Comparison of ENCODE assay signal across 30 cellular contexts in genomic region chr7:103630318-103630717, GRCh38.
DNase-seq lines count a peak whose midpoint lies in the region; ATAC-seq, FAIRE-seq and TF ChIP-seq lines count a peak whose summit lies in the region.
"Had no signal": no experiment of that assay in that cellular context is flagged by ENCODE, and none has a peak within 500 bp of the region (broad histone marks: within the 10 kb centered on the region; RNA-seq: fewer than 3 reads in every experiment).

No MANE protein-coding gene starts in this region.

- H4K20me1 ChIP-seq in K562 (replicated peaks; ENCODE audit: control insufficient read depth, insufficient read depth, low read length) (no peaks in the 10 kb centered on the region), HepG2 (ENCODE audit: insufficient read depth, low read length) (no peaks in the 10 kb centered on the region)

- H3K9me1 ChIP-seq in K562 (ENCODE audit: control insufficient read depth, insufficient read depth, low read length), result no peaks in the 10 kb centered on the region

- peaks cover 0 to 6% of the 10 kb centered on the region in 2 experiments; a peak in 3 of 5 replicates for H3K4me1 ChIP-seq in K562 (replicated peaks in 1 of 2; ENCODE audit: control insufficient read depth in 2 of 2, insufficient read depth in 2 of 2, low read length in 2 of 2)
- H3K4me1 ChIP-seq in HepG2 (ENCODE audit: insufficient read depth, low read length), result no peaks in the 10 kb centered on the region
- H3K4me1 ChIP-seq: Caco-2, parathyroid adenoma, stomach, tibial nerve had no signal

- TF ChIP-seq RAD21 in K562 (CRISPR knock-in tag; conservative IDR thresholded peaks at IDR 0.05 in 1 of 2, IDR thresholded peaks at IDR 0.05 in 1 of 2), result 0 out of 4 replicates have a peak, but pooled peaks of 1 of the 2 experiments have one; percentile 5
- no peak for TF ChIP-seq RAD21 in HepG2 (CRISPR knock-in tag; IDR thresholded peaks at IDR 0.05)

- H3K9me3 ChIP-seq in K562 (replicated peaks; ENCODE audit: control insufficient read depth, insufficient read depth, low read depth, low read length) (no peaks in the 10 kb centered on the region), HepG2 (ENCODE audit: low read length) (no peaks in the 10 kb centered on the region)
- H3K9me3 ChIP-seq: Caco-2, mucosa of descending colon, stomach, tibial nerve had no signal

- FAIRE-seq in K562 (lab: Jason Lieb, UNC) (peak; percentile 6), HepG2 (lab: Jason Lieb, UNC) (no peak)
- FAIRE-seq: endothelial cell of umbilical vein, GM18507, TTC549 had no signal

- TF ChIP-seq EP300 in K562 (IDR thresholded peaks at IDR 0.05; ENCODE audit: low read length) (0 out of 2 replicates have a peak, but pooled peaks have one; percentile 17), HepG2 (IDR thresholded peaks at IDR 0.05; ENCODE audit: low read depth in 2 of 2, low read length in 2 of 2) (no peak), HepG2 (CRISPR knock-in tag; IDR thresholded peaks at IDR 0.05; ENCODE audit: borderline replicate concordance) (no peak)

- TF ChIP-seq CTCF in NB4 (IDR thresholded peaks at IDR 0.05; ENCODE audit: low read depth, low read length) (no peak), K562 (IDR thresholded peaks at IDR 0.05 in 2 of 3, conservative IDR thresholded peaks at IDR 0.05 in 1 of 3; ENCODE audit: insufficient read depth in 2 of 3, low read depth in 1 of 3, low read length in 3 of 3) (no peak), HepG2 (CRISPR knock-in tag; IDR thresholded peaks at IDR 0.05) (no peak)

- H3K9ac ChIP-seq in K562 (ENCODE audit: insufficient read depth in 1 of 2, low read depth in 2 of 2, low read length in 2 of 2) (no peak overlapping the region), HepG2 (ENCODE audit: insufficient read depth, low read depth, low read length) (no peak overlapping the region)
- H3K9ac ChIP-seq: KMS-11, parathyroid adenoma had no signal

- DNase-seq in DMS53 (lab: John Stamatoyannopoulos, UW) (peak; percentile 55), DMS53 treated with DMSO at 0.1 percent for 48 hours (lab: John Stamatoyannopoulos, UW; ENCODE audit: unreplicated experiment) (no peak), NB4 (ENCODE audit: low read depth) (peak; percentile 33), K562 (ENCODE audit: extremely low read depth in 1 of 4, low spot score in 3 of 4) (peak in 2 of 4 experiments; percentile 22 to 61), HepG2 (ENCODE audit: low spot score) (no peak), AG08396 (ENCODE audit: low spot score) (no peak), cardiac septum (ENCODE audit: low spot score) (no peak)
- DNase-seq: activated naive CD4-positive, alpha-beta T cell treated with anti-CD3 and anti-CD28 coated beads for 36 hours; activated T-cell treated with anti-CD3 and anti-CD28 coated beads, Interleukin-2, amount 50 U/mL, for 48 hours; amygdala; Caco-2; dorsolateral prefrontal cortex; foreskin melanocyte; H9; mucosa of descending colon; NCI-H1105 treated with DMSO at 0.1 percent for 48 hours; NCI-H526 treated with DMSO at 0.1 percent for 48 hours; nephron progenitor cell; right cardiac atrium; SIG-M5; stimulated activated CD4-positive, alpha-beta T cell treated with anti-CD3 and anti-CD28 coated beads, Interleukin-12 subunit alpha, Interleukin-12 subunit beta, amount 100 ng/mL, for 4 hours; stomach had no signal

- no peaks in the 10 kb centered on the region for H3K79me2 ChIP-seq in K562 (ENCODE audit: control insufficient read depth, insufficient read depth, low read length)
- no peaks in the 10 kb centered on the region for H3K79me2 ChIP-seq in HepG2 (ENCODE audit: insufficient read depth, low read length)
- H3K79me2 ChIP-seq: parathyroid adenoma had no signal

- POLR2A ChIA-PET in K562 (lab: Yijun Ruan, JAX) (no interaction called here), HepG2 (lab: Yijun Ruan, JAX) (no interaction called here)

- H3K4me2 ChIP-seq in K562 (ENCODE audit: insufficient read depth, low read length) (no peak overlapping the region), HepG2 (ENCODE audit: low read depth, low read length) (no peak overlapping the region)
- H3K4me2 ChIP-seq: KMS-11 had no signal

- intact Hi-C loops in K562 (cut with micrococcal nuclease) (no loop called here), HepG2 (cut with micrococcal nuclease; ENCODE audit: unreplicated experiment) (no loop called here), cardiac septum (cut with DNase I) (no loop called here)

- H3K27me3 ChIP-seq in K562 (ENCODE audit: control insufficient read depth in 2 of 2, insufficient read depth in 2 of 2, low read length in 2 of 2) (no peaks in the 10 kb centered on the region), HepG2 (ENCODE audit: control insufficient read depth in 1 of 2, insufficient read depth in 2 of 2, low read length in 2 of 2) (no peaks in the 10 kb centered on the region)
- H3K27me3 ChIP-seq: stomach, tibial nerve had no signal

- ATAC-seq in K562 (peak; percentile 79), HepG2 (no peak), GM19395 (IDR thresholded peaks at IDR 0.05; ENCODE audit: unreplicated experiment) (no peak)
- ATAC-seq: mucosa of descending colon, right cardiac atrium had no signal

- TF ChIP-seq POLR2A in NB4 (IDR thresholded peaks at IDR 0.05; ENCODE audit: extremely low read depth, insufficient read length) (no peak), K562 (conservative IDR thresholded peaks at IDR 0.05) (no peak), HepG2 (IDR thresholded peaks at IDR 0.05; ENCODE audit: insufficient read depth in 1 of 2, low read depth in 2 of 2, low read length in 2 of 2) (no peak)

- in situ Hi-C loops in K562 (cut with MboI), result no loop called here
- in situ Hi-C loops in HepG2 (cut with HindIII; ENCODE audit: extremely low pct_ligation_motif_present, low pct_unique_long_range_greater_than_20kb), result no loop called here

- no peak overlapping the region for H3K4me3 ChIP-seq in NB4 (ENCODE audit: low read depth, low read length)
- no peak overlapping the region for H3K4me3 ChIP-seq in K562
- H3K4me3 ChIP-seq in HepG2 (replicated peaks in 1 of 3; ENCODE audit: insufficient read depth in 1 of 3, low read depth in 2 of 3, low read length in 3 of 3), result no peak overlapping the region
- H3K4me3 ChIP-seq: dorsolateral prefrontal cortex, mucosa of descending colon, stomach, tibial nerve had no signal

- WGBS in K562 (ENCODE audit: insufficient coverage, low coverage, missing lambda C conversion rate), result 40% methylated on average over 2 of the region's 2 CpGs
- 95% methylated on average over 2 of the region's 2 CpGs for WGBS in HepG2 (ENCODE audit: low lambda C conversion rate)

- H3K27ac ChIP-seq in K562 (ENCODE audit: extremely low read depth, low read depth, low read length) (peak overlapping the region; percentile 51; the same call in 2 of the 3 replicates), HepG2 (ENCODE audit: extremely low read length, insufficient read depth, low read length) (no peak overlapping the region)
- H3K27ac ChIP-seq: 22Rv1, dorsolateral prefrontal cortex, KMS-11, parathyroid adenoma, stomach, tibial nerve had no signal

- BruUV-seq in K562 (replicated peaks; lab: Mats Ljungman, UMichigan) (no TSS peak), HepG2 (replicated peaks; lab: Mats Ljungman, UMichigan) (no TSS peak)

- H3K36me3 ChIP-seq in K562 (ENCODE audit: control insufficient read depth, insufficient read depth, low read length) (peaks cover 18% of the 10 kb centered on the region), HepG2 (replicated peaks in 1 of 2; ENCODE audit: control insufficient read depth in 1 of 2, insufficient read depth in 2 of 2, low read length in 2 of 2) (peaks cover 0 to 29% of the 10 kb centered on the region in 2 experiments; a peak in 3 of 5 replicates)
- H3K36me3 ChIP-seq: stomach had no signal

- CTCF ChIA-PET in K562 (lab: Yijun Ruan, JAX; ENCODE audit: low intra/inter-chr PET ratio) (no interaction called here), HepG2 (lab: Yijun Ruan, JAX; ENCODE audit: low intra/inter-chr PET ratio, low total read pairs) (no interaction called here)

- H2AFZ ChIP-seq in K562 (ENCODE audit: low read depth, low read length), result peak overlapping the region; percentile 44; the same call in 1 of the 2 replicates
- H2AFZ ChIP-seq in HepG2 (ENCODE audit: low read length), result no peak overlapping the region
- H2AFZ ChIP-seq: parathyroid adenoma had no signal

TF ChIP-seq in K562, 482 proteins besides CTCF, POLR2A, EP300 and RAD21 (continues in another document):
- TF ChIP-seq FOXA3 (CRISPR knock-in tag; conservative IDR thresholded peaks at IDR 0.05 in 1 of 2, IDR thresholded peaks at IDR 0.05 in 1 of 2) (peak; percentile 46 to 78; a peak in 3 of 4 replicates), NFE2L1 (tag; IDR thresholded peaks at IDR 0.05; ENCODE audit: borderline replicate concordance, low read depth) (no peak), NCOA1 (IDR thresholded peaks at IDR 0.05; ENCODE audit: low read depth) (peak; percentile 64; the same call in 1 of the 2 replicates), ID3 (CRISPR knock-in tag; IDR thresholded peaks at IDR 0.05) (no peak), ID3 (tag; IDR thresholded peaks at IDR 0.05) (no peak)

TF ChIP-seq in HepG2, 621 proteins besides CTCF, POLR2A, EP300 and RAD21:
- TF ChIP-seq ZBED4 (CRISPR knock-in tag; IDR thresholded peaks at IDR 0.05; ENCODE audit: borderline replicate concordance), result no peak
- peak; percentile 47 for TF ChIP-seq CREB1 (IDR thresholded peaks at IDR 0.05)
- no peak for TF ChIP-seq CREB1 (CRISPR knock-in tag; IDR thresholded peaks at IDR 0.05)
- TF ChIP-seq HDAC1 (CRISPR knock-in tag; IDR thresholded peaks at IDR 0.05), result no peak

Comparison
In these comparisons a context has a peak if more than half of its experiments do, and no peak if none do; other contexts are left out.
1. DNase-seq: peak in DMS53 (single experiment) and NB4 (single experiment); none in DMS53 treated with DMSO at 0.1 percent for 48 hours (single experiment), HepG2 (single experiment), AG08396 (single experiment) and cardiac septum (single experiment).